1 cellular context compared by ENCODE assay signal in the genomic region with DNA sequence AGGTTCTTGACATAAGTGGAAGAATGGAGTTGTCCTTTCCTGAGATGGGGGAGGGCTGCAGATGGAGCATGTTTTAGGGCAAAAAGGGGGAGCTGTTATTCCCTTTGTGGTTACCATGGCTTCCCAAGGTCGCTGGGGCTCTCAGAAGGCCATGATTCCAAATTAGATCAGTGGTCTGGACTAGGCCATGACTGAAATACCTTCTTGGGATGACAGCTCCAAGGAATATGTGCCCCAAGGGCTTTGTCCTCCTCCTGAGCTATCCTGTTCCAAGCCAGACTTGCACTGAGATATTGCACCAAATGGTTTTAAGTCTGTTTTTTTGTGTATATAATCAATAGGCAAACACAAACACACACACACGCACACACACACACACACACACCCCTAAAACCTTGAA.
TF ChIP-seq lines count a peak whose summit lies in the region.

No MANE protein-coding gene starts in this region.

TF ChIP-seq in H1, 55 proteins besides CTCF, POLR2A, EP300 and RAD21:
- TF ChIP-seq SIRT6 (IDR thresholded peaks at IDR 0.05; ENCODE audit: low read length): no peak
- no peak for TF ChIP-seq TAF7 (optimal IDR thresholded peaks at IDR 0.05; ENCODE audit: borderline replicate concordance, low read depth, low read length)
- no peak for TF ChIP-seq GABPA (IDR thresholded peaks at IDR 0.05; ENCODE audit: borderline replicate concordance, insufficient read depth, low read length)
- TF ChIP-seq NANOG (IDR thresholded peaks at IDR 0.05; ENCODE audit: insufficient read depth, low read depth, low read length, poor library complexity, severe bottlenecking): no peak
- TF ChIP-seq KDM4A (IDR thresholded peaks at IDR 0.05; ENCODE audit: low read depth, low read length, severe bottlenecking): no peak
- TF ChIP-seq, protein P1, sequence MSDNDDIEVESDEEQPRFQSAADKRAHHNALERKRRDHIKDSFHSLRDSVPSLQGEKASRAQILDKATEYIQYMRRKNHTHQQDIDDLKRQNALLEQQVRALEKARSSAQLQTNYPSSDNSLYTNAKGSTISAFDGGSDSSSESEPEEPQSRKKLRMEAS (IDR thresholded peaks at IDR 0.05): no peak
- TF ChIP-seq RFX5 (IDR thresholded peaks at IDR 0.05; ENCODE audit: borderline replicate concordance, low read depth, low read length): no peak
- TF ChIP-seq, protein P2, sequence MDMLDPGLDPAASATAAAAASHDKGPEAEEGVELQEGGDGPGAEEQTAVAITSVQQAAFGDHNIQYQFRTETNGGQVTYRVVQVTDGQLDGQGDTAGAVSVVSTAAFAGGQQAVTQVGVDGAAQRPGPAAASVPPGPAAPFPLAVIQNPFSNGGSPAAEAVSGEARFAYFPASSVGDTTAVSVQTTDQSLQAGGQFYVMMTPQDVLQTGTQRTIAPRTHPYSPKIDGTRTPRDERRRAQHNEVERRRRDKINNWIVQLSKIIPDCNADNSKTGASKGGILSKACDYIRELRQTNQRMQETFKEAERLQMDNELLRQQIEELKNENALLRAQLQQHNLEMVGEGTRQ (IDR thresholded peaks at IDR 0.05; ENCODE audit: low read length): no peak
